ENCODE assay signal across 15 cellular contexts in genomic region chr3:99474776-99475175, GRCh38.
"Had no signal": no experiment of that assay in that cellular context is flagged by ENCODE, and none has a peak within 500 bp of the region (broad histone marks: within the 10 kb centered on the region; RNA-seq: fewer than 3 reads in every experiment).

No MANE protein-coding gene starts in this region.

- H3K36me3 ChIP-seq: gastroesophageal sphincter, heart left ventricle, left ventricle myocardium inferior, transverse colon, vagina had no signal

- H3K27ac ChIP-seq: gastroesophageal sphincter, heart left ventricle, left ventricle myocardium inferior, transverse colon, vagina had no signal

- H3K9me3 ChIP-seq: transverse colon, vagina had no signal

- ATAC-seq: activated CD4-positive, alpha-beta T cell treated with anti-CD3 and anti-CD28 coated beads for 36 hours; gastroesophageal sphincter; heart left ventricle; WTC11 had no signal

- DNase-seq: activated CD4-positive, alpha-beta T cell treated with anti-CD3 and anti-CD28 coated beads for 36 hours; activated CD4-positive, alpha-beta T cell treated with anti-CD3 and anti-CD28 coated beads, Interleukin-2, amount 50 U/mL, for 48 hours; activated naive CD8-positive, alpha-beta T cell treated with anti-CD3 and anti-CD28 coated beads for 36 hours; activated T-cell treated with anti-CD3 and anti-CD28 coated beads for 4 hours; amygdala; caudate nucleus; heart left ventricle; left ventricle myocardium inferior; occipital lobe; stimulated activated CD4-positive, alpha-beta T cell treated with anti-CD3 and anti-CD28 coated beads, Interleukin-2, amount 100 ng/mL, for 24 hours; stimulated activated naive CD4-positive, alpha-beta T cell treated with Interleukin-2 at 50 U/mL for 16 hours; transverse colon had no signal

- H3K4me3 ChIP-seq: gastroesophageal sphincter, heart left ventricle, left ventricle myocardium inferior, transverse colon, vagina had no signal

- H3K27me3 ChIP-seq: gastroesophageal sphincter, heart left ventricle, transverse colon, vagina had no signal

- H3K4me1 ChIP-seq: gastroesophageal sphincter, transverse colon, vagina had no signal
